In the genomic region with DNA sequence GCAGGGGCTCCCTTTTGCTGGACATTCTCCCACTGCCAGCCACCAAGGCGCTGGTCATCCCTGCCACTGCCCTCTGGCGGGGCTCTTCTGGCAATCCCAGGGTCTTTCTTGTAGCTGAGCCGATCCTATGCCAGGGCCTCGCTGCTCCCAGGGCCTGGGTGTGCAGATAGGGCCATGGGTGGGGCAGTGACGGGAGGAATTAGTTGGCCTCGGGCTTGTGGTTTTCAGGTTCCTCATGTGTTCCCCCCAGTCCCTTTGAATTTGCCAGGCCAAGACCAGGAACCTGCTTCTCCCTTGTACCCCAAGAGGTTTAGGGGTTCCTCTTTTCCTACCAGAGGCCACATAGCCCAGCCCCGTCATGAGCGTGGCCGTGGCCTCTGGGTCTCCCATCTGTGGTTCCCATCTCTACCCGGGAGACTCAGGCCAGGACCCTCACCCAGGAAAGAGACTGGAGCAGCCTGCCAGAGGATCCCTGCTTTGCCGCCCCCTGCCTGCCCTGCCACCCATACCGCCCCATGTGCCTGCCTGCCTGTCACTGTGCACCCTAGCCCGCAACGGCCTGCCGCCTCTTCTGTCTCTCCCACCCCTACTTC, we compare ENCODE assay signal across 14 cellular contexts. TPM values are rescaled to one million over a fixed set of nuclear protein-coding genes. Genes with fewer than 3 reads are reported as not detected.
DNase-seq lines count a peak whose midpoint lies in the region; ATAC-seq, FAIRE-seq and TF ChIP-seq lines count a peak whose summit lies in the region.
"Had no signal": no experiment of that assay in that cellular context is flagged by ENCODE, and none has a peak within 500 bp of the region (broad histone marks: within the 10 kb centered on the region; RNA-seq: fewer than 3 reads in every experiment).

No MANE protein-coding gene starts in this region.

- H3K36me3 Mint-ChIP-seq in activated CD4-positive, alpha-beta memory T cell treated with anti-CD3 and anti-CD28 coated beads, Interleukin-2, amount 10 ng/mL, durations not matched to agents 7 days and 5 days (ENCODE audit: low read depth), result peaks cover 55% of the 10 kb centered on the region

- H3K4me1 ChIP-seq in left lung, result peaks cover 0 to 87% of the 10 kb centered on the region in 2 donors

- intact Hi-C loops in left lung (cut with DNase I) (no loop called here), posterior vena cava (cut with DNase I) (no loop called here)

- H3K4me1 Mint-ChIP-seq in activated CD4-positive, alpha-beta memory T cell treated with anti-CD3 and anti-CD28 coated beads, Interleukin-2, amount 10 ng/mL, durations not matched to agents 7 days and 5 days, result peaks cover 54% of the 10 kb centered on the region

- peaks cover 0 to 98% of the 10 kb centered on the region in 2 donors for H3K36me3 ChIP-seq in left lung

- H3K9me3 ChIP-seq in left lung, result no peaks in the 10 kb centered on the region
- H3K9me3 ChIP-seq: stomach had no signal

- CTCF ChIA-PET in activated CD4-positive, alpha-beta memory T cell treated with anti-CD3 and anti-CD28 coated beads, Interleukin-2, amount 10 ng/mL, durations not matched to agents 7 days and 5 days (lab: Charles Lee), result interaction anchor here (0.8 to 1.5 kb wide), 5 partner anchors 11 to 92 kb away, joined by 3 to 8 read pairs (median 6); a partner anchor contains a TSS

- H3K27ac ChIP-seq in HL-60 (replicated peaks) (peak overlapping the region; percentile 79), left lung (peak overlapping the region; percentile 9 to 90)

- TF ChIP-seq CTCF in HL-60 (IDR thresholded peaks at IDR 0.05; ENCODE audit: insufficient read depth, low read length) (no peak), left lung (IDR thresholded peaks at IDR 0.05) (no peak), GM13976 (IDR thresholded peaks at IDR 0.05; ENCODE audit: borderline replicate concordance, control extremely low read depth, extremely low read depth, insufficient read depth, missing control alignments) (no peak), D721Med (IDR thresholded peaks at IDR 0.05; ENCODE audit: insufficient read depth, missing control alignments) (no peak)

- no peak overlapping the region for H3K4me3 Mint-ChIP-seq in activated CD4-positive, alpha-beta memory T cell treated with anti-CD3 and anti-CD28 coated beads, Interleukin-2, amount 10 ng/mL, durations not matched to agents 7 days and 5 days

- in situ Hi-C loops in GM13976 (cut with MboI; ENCODE audit: low sequenced_read_pairs, unreplicated experiment), result no loop called here

- DNase-seq in CD1c-positive myeloid dendritic cell (ENCODE audit: extremely low spot score) (peak; percentile 79), HL-60 (ENCODE audit: low read depth in 1 of 2, low spot score in 1 of 2) (peak; percentile 54 to 92), left lung (peak in 1 of 2 donors; percentile 83), GOT3 (lab: John Stamatoyannopoulos, UW) (no peak), posterior vena cava (ENCODE audit: low spot score) (no peak), GM13976 (ENCODE audit: low spot score) (no peak), D721Med (ENCODE audit: insufficient read length, low spot score) (no peak)
- DNase-seq in activated CD4-positive, alpha-beta memory T cell treated with anti-CD3 and anti-CD28 coated beads, Interleukin-2, amount 10 ng/mL, durations not matched to agents 7 days and 5 days, result no peak
- DNase-seq: left cardiac atrium, NCI-H2171 had no signal

- H3K27me3 ChIP-seq in HL-60 (ENCODE audit: insufficient read depth, poor library complexity, severe bottlenecking) (no peaks in the 10 kb centered on the region), left lung (no peaks in the 10 kb centered on the region)
- H3K27me3 ChIP-seq: stomach had no signal

- H3K27ac Mint-ChIP-seq in activated CD4-positive, alpha-beta memory T cell treated with anti-CD3 and anti-CD28 coated beads, Interleukin-2, amount 10 ng/mL, durations not matched to agents 7 days and 5 days, result peak overlapping the region; percentile 83

- peak; percentile 9 for ATAC-seq in left lung

- FAIRE-seq in D721Med (lab: Jason Lieb, UNC), result no peak
- FAIRE-seq: colon, frontal cortex, H1 had no signal

- peaks cover 8% of the 10 kb centered on the region for H3K9me3 Mint-ChIP-seq in activated CD4-positive, alpha-beta memory T cell treated with anti-CD3 and anti-CD28 coated beads, Interleukin-2, amount 10 ng/mL, durations not matched to agents 7 days and 5 days

- H3K4me3 ChIP-seq in HL-60 (replicated peaks; ENCODE audit: insufficient read depth, low read length), result no peak overlapping the region
- no peak overlapping the region for H3K4me3 ChIP-seq in left lung
- H3K4me3 ChIP-seq: stomach had no signal

- POLR2A ChIA-PET in activated CD4-positive, alpha-beta memory T cell treated with anti-CD3 and anti-CD28 coated beads, Interleukin-2, amount 10 ng/mL, durations not matched to agents 7 days and 5 days (lab: Charles Lee), result interaction anchor here (0.6 to 1.6 kb wide), 5 partner anchors 12 to 92 kb away, joined by 3 to 9 read pairs (median 4); a partner anchor contains a TSS

- no peaks in the 10 kb centered on the region for H3K27me3 Mint-ChIP-seq in activated CD4-positive, alpha-beta memory T cell treated with anti-CD3 and anti-CD28 coated beads, Interleukin-2, amount 10 ng/mL, durations not matched to agents 7 days and 5 days

RNA-seq across cellular contexts. Expression of a gene that starts 26.2 kb away (rescaled TPM):
- total RNA-seq in activated CD4-positive, alpha-beta memory T cell treated with anti-CD3 and anti-CD28 coated beads, Interleukin-2, amount 10 ng/mL, durations not matched to agents 7 days and 5 days, result 10 to 100 TPM; 15.7 to 17.3 TPM
- total RNA-seq in left lung, result 10 to 100 TPM; 25.4 to 27.0 TPM
- 10 to 100 TPM; 15.4 to 17.9 TPM for total RNA-seq in posterior vena cava

RNA-seq across cellular contexts. Expression of a gene that starts 38.4 kb away (rescaled TPM):
- 1 to 10 TPM; 1.1 to 1.8 TPM for total RNA-seq in activated CD4-positive, alpha-beta memory T cell treated with anti-CD3 and anti-CD28 coated beads, Interleukin-2, amount 10 ng/mL, durations not matched to agents 7 days and 5 days
- 10 to 100 TPM in 1 of 2 donors, 1 to 10 TPM in 1; 3.2 to 11.8 TPM for total RNA-seq in left lung
- total RNA-seq in posterior vena cava, result 1 to 10 TPM; 2.0 to 2.3 TPM
- total RNA-seq: H1 had no signal

Comparison
In these comparisons a context has a peak if more than half of its experiments do, and no peak if none do; other contexts are left out.
1. DNase-seq: peak in CD1c-positive myeloid dendritic cell (single experiment) and HL-60 (2 of 2); none in activated CD4-positive, alpha-beta memory T cell treated with anti-CD3 and anti-CD28 coated beads, Interleukin-2, amount 10 ng/mL, durations not matched to agents 7 days and 5 days (single experiment), GOT3 (single experiment), posterior vena cava (single experiment), GM13976 (single experiment) and D721Med (single experiment).